In genomic region chr19:15991602-15992001, GRCh38 we compare ENCODE assay signal across 1 cellular context.
TF ChIP-seq lines count a peak whose summit lies in the region.

No MANE protein-coding gene starts in this region.

TF ChIP-seq in K562, 482 proteins besides CTCF, POLR2A, EP300 and RAD21 (continued from another document):
- TF ChIP-seq ZNF407 (IDR thresholded peaks at IDR 0.05; ENCODE audit: low read depth) (no peak), ZBTB11 (CRISPR knock-in tag; IDR thresholded peaks at IDR 0.05) (no peak), CREBBP (IDR thresholded peaks at IDR 0.05; ENCODE audit: low read depth, low read length) (no peak)
